Comparison of ENCODE assay signal across 24 cellular contexts in the genomic region with DNA sequence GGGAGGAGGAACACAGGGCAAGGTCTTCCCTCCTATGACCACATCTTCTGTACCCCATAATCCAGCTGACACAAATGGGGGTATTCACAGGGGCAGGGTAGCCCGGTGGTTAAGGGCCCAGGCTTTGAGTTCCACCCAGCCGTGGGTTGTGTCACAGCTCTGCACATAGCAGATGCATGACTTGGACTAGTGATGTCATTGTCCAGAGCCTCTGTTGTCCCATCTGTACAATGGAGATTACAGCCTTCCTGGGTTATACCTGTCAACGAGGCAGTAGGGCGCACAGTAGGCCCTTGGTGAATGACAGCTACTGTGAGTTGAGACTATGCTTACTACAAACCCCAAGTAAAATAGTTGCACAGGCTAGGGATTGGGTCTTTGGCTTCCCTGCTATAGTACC.
"Had no signal": no experiment of that assay in that cellular context is flagged by ENCODE, and none has a peak within 500 bp of the region (broad histone marks: within the 10 kb centered on the region; RNA-seq: fewer than 3 reads in every experiment).

No MANE protein-coding gene starts in this region.

- H3K4me1 ChIP-seq: foreskin keratinocyte, left lung, spleen, transverse colon, vagina had no signal

- H3K36me3 Mint-ChIP-seq: mesothelial cell of epicardium, natural killer cell had no signal

- H3K9me3 Mint-ChIP-seq: activated CD4-positive, alpha-beta memory T cell treated with anti-CD3 and anti-CD28 coated beads, Interleukin-2, amount 10 ng/mL, durations not matched to agents 7 days and 5 days; activated CD4-positive, alpha-beta T cell treated with anti-CD3 and anti-CD28 coated beads, Interleukin-2, amount 10 ng/mL, durations not matched to agents 24 days and 14 days; activated naive CD4-positive, alpha-beta T cell treated with anti-CD3 and anti-CD28 coated beads for 36 hours; activated T-cell treated with anti-CD3 and anti-CD28 coated beads, Interleukin-2, amount 50 U/mL, for 72 hours; mesothelial cell of epicardium; natural killer cell had no signal

- H3K4me3 ChIP-seq: left lung, lung, spleen, transverse colon, vagina had no signal

- FAIRE-seq: endometrium, kidney had no signal

- DNase-seq: activated CD4-positive, alpha-beta memory T cell treated with anti-CD3 and anti-CD28 coated beads, Interleukin-2, amount 10 ng/mL, durations not matched to agents 7 days and 5 days; activated CD4-positive, alpha-beta T cell treated with anti-CD3 and anti-CD28 coated beads, Interleukin-2, amount 10 ng/mL, durations not matched to agents 24 days and 14 days; activated effector memory CD4-positive, alpha-beta T cell treated with Interleukin-2 at 50 U/mL for 16 hours; activated naive CD4-positive, alpha-beta T cell treated with anti-CD3 and anti-CD28 coated beads for 36 hours; activated T-cell treated with anti-CD3 and anti-CD28 coated beads, Interleukin-2, amount 50 U/mL, for 72 hours; anterior cingulate cortex; cerebellar nuclear complex; cortex of kidney; foreskin keratinocyte; kidney; left lung; natural killer cell; retina; spleen; stimulated activated CD4-positive, alpha-beta T cell treated with anti-CD3 and anti-CD28 coated beads, Interleukin-4, amount 100 ng/mL, for 1 hour; stimulated activated naive CD4-positive, alpha-beta T cell treated with Interleukin-2 at 50 U/mL for 16 hours; T-helper 2 cell; transverse colon had no signal

- H3K27ac ChIP-seq: foreskin keratinocyte, left lung, spleen, transverse colon, vagina had no signal

- ATAC-seq: activated CD4-positive, CD25-positive, alpha-beta regulatory T cell treated with anti-CD3 and anti-CD28 coated beads, Interleukin-2, amount 50 U/mL, for 24 hours; activated T-cell treated with anti-CD3 and anti-CD28 coated beads, Interleukin-2, amount 50 U/mL, for 72 hours; foreskin keratinocyte; left lung; natural killer cell had no signal

- H3K9me3 ChIP-seq: left lung, spleen, transverse colon, vagina had no signal

- H3K4me1 Mint-ChIP-seq: activated CD4-positive, alpha-beta memory T cell treated with anti-CD3 and anti-CD28 coated beads, Interleukin-2, amount 10 ng/mL, durations not matched to agents 7 days and 5 days; mesothelial cell of epicardium had no signal

- H3K36me3 ChIP-seq: left lung, spleen, transverse colon, vagina had no signal

- H3K27ac Mint-ChIP-seq: activated CD4-positive, alpha-beta memory T cell treated with anti-CD3 and anti-CD28 coated beads, Interleukin-2, amount 10 ng/mL, durations not matched to agents 7 days and 5 days; activated naive CD4-positive, alpha-beta T cell treated with anti-CD3 and anti-CD28 coated beads for 36 hours; activated T-cell treated with anti-CD3 and anti-CD28 coated beads, Interleukin-2, amount 50 U/mL, for 72 hours; mesothelial cell of epicardium; natural killer cell had no signal

- H3K27me3 Mint-ChIP-seq: activated CD4-positive, alpha-beta memory T cell treated with anti-CD3 and anti-CD28 coated beads, Interleukin-2, amount 10 ng/mL, durations not matched to agents 7 days and 5 days; activated CD4-positive, alpha-beta T cell treated with anti-CD3 and anti-CD28 coated beads, Interleukin-2, amount 10 ng/mL, durations not matched to agents 24 days and 14 days; progenitor cell of endocrine pancreas had no signal

- H3K27me3 ChIP-seq: foreskin keratinocyte, left lung, spleen, transverse colon, vagina had no signal

- H3K4me3 Mint-ChIP-seq: activated CD4-positive, alpha-beta memory T cell treated with anti-CD3 and anti-CD28 coated beads, Interleukin-2, amount 10 ng/mL, durations not matched to agents 7 days and 5 days; activated CD4-positive, alpha-beta T cell treated with anti-CD3 and anti-CD28 coated beads, Interleukin-2, amount 10 ng/mL, durations not matched to agents 24 days and 14 days; activated naive CD4-positive, alpha-beta T cell treated with anti-CD3 and anti-CD28 coated beads for 36 hours; activated T-cell treated with anti-CD3 and anti-CD28 coated beads, Interleukin-2, amount 50 U/mL, for 72 hours; mesothelial cell of epicardium; natural killer cell had no signal
